Comparison of ENCODE assay signal across 1 cellular context in genomic region chr3:154799801-154800200, GRCh38.
A peak's percentile ranks its signal among the peaks of the same experiment; 100 is the strongest.
TF ChIP-seq lines count a peak whose summit lies in the region.

No MANE protein-coding gene starts in this region.

TF ChIP-seq in HepG2, 621 proteins besides CTCF, POLR2A, EP300 and RAD21:
- TF ChIP-seq ATF7 (IDR thresholded peaks at IDR 0.05): peak; percentile 81
- no peak for TF ChIP-seq ATF7 (CRISPR knock-in tag; IDR thresholded peaks at IDR 0.05)
- no peak for TF ChIP-seq ZFP41 (CRISPR knock-in tag; IDR thresholded peaks at IDR 0.05; ENCODE audit: borderline replicate concordance)
- no peak for TF ChIP-seq GATAD1 (CRISPR knock-in tag; IDR thresholded peaks at IDR 0.05)
- TF ChIP-seq CEBPB (IDR thresholded peaks at IDR 0.05; ENCODE audit: borderline replicate concordance, low read depth, low read length): peak; percentile 16; the same call in 1 of the 2 replicates
